24 cellular contexts compared by ENCODE assay signal in genomic region chr12:88309546-88309945, GRCh38.
A peak's percentile ranks its signal among the peaks of the same experiment; 100 is the strongest.
DNase-seq lines count a peak whose midpoint lies in the region; ATAC-seq, FAIRE-seq and TF ChIP-seq lines count a peak whose summit lies in the region.
"Had no signal": no experiment of that assay in that cellular context is flagged by ENCODE, and none has a peak within 500 bp of the region (broad histone marks: within the 10 kb centered on the region; RNA-seq: fewer than 3 reads in every experiment).

No MANE protein-coding gene starts in this region.

- TF ChIP-seq CTCF in A549 (IDR thresholded peaks at IDR 0.05) (no peak), astrocyte of the spinal cord (IDR thresholded peaks at IDR 0.05; ENCODE audit: low read depth, low read length) (no peak), fibroblast of villous mesenchyme (IDR thresholded peaks at IDR 0.05; ENCODE audit: insufficient read depth, low read depth, low read length) (no peak), progenitor cell of endocrine pancreas (IDR thresholded peaks at IDR 0.05; ENCODE audit: unreplicated experiment) (no peak)

- no peak overlapping the region for H3K27ac Mint-ChIP-seq in progenitor cell of endocrine pancreas
- H3K27ac Mint-ChIP-seq: endodermal cell; naive B cell; stimulated activated naive CD8-positive, alpha-beta T cell treated with anti-CD3 and anti-CD28 coated beads, Interleukin-15, amount 100 ng/mL, for 72 hours had no signal

- peaks cover 16% of the 10 kb centered on the region for H3K27me3 Mint-ChIP-seq in progenitor cell of endocrine pancreas
- H3K27me3 Mint-ChIP-seq: stimulated activated naive CD8-positive, alpha-beta T cell treated with anti-CD3 and anti-CD28 coated beads, Interleukin-15, amount 100 ng/mL, for 72 hours had no signal

- peak overlapping the region; percentile 41 for H3K4me2 ChIP-seq in A549
- H3K4me2 ChIP-seq: hepatocyte had no signal

- H3K36me3 Mint-ChIP-seq in progenitor cell of endocrine pancreas (ENCODE audit: insufficient read depth), result no peaks in the 10 kb centered on the region
- H3K36me3 Mint-ChIP-seq: naive B cell had no signal

- H3K27ac ChIP-seq in A549, result peak overlapping the region; percentile 52 to 62; a peak in 3 of 6 replicates
- H3K27ac ChIP-seq: cardiac muscle cell, hepatocyte had no signal

- in situ Hi-C loops in astrocyte of the spinal cord (cut with HindIII; ENCODE audit: low sequenced_read_pairs), result no loop called here

- POLR2A ChIA-PET in A549 (lab: Yijun Ruan, JAX), result interaction anchor here (0.9 kb wide), 1 partner anchor 10 kb away, joined by 3 read pairs; no protein-coding TSS in a partner anchor

- no peak for TF ChIP-seq EP300 in A549 (IDR thresholded peaks at IDR 0.05)

- TF ChIP-seq POLR2A in A549 (IDR thresholded peaks at IDR 0.05; ENCODE audit: low read length), result no peak

- no peak for FAIRE-seq in A549 (lab: Jason Lieb, UNC)
- FAIRE-seq: urothelium cell line had no signal

- TF ChIP-seq RAD21 in A549 (conservative IDR thresholded peaks at IDR 0.05 in 1 of 2, IDR thresholded peaks at IDR 0.05 in 1 of 2), result no peak

- H3K4me3 Mint-ChIP-seq in progenitor cell of endocrine pancreas (ENCODE audit: low read depth), result no peak overlapping the region
- H3K4me3 Mint-ChIP-seq: endodermal cell; naive B cell; stimulated activated naive CD8-positive, alpha-beta T cell treated with anti-CD3 and anti-CD28 coated beads, Interleukin-15, amount 100 ng/mL, for 72 hours had no signal

- ATAC-seq in A549, result no peak
- ATAC-seq: stimulated activated naive CD8-positive, alpha-beta T cell treated with anti-CD3 and anti-CD28 coated beads, Interleukin-15, amount 100 ng/mL, for 72 hours had no signal

- no peaks in the 10 kb centered on the region for H3K9me3 Mint-ChIP-seq in progenitor cell of endocrine pancreas (ENCODE audit: low read depth)
- H3K9me3 Mint-ChIP-seq: endodermal cell; stimulated activated naive CD8-positive, alpha-beta T cell treated with anti-CD3 and anti-CD28 coated beads, Interleukin-15, amount 100 ng/mL, for 72 hours had no signal

- peaks cover 60% of the 10 kb centered on the region for H3K4me1 ChIP-seq in A549

- CTCF ChIA-PET in A549 (lab: Yijun Ruan, JAX), result interaction anchor here (0.6 kb wide), 1 partner anchor 124 kb away, joined by 3 read pairs; no protein-coding TSS in a partner anchor

- H3K4me1 Mint-ChIP-seq in progenitor cell of endocrine pancreas (ENCODE audit: low read depth), result peaks cover 21% of the 10 kb centered on the region
- H3K4me1 Mint-ChIP-seq: endodermal cell; naive B cell; stimulated activated naive CD8-positive, alpha-beta T cell treated with anti-CD3 and anti-CD28 coated beads, Interleukin-15, amount 100 ng/mL, for 72 hours had no signal

- no peaks in the 10 kb centered on the region for H3K9me3 ChIP-seq in A549

- H3K4me3 ChIP-seq in A549, result no peak overlapping the region
- no peak overlapping the region for H3K4me3 ChIP-seq in astrocyte of the spinal cord (ENCODE audit: low read depth, low read length)
- H3K4me3 ChIP-seq in fibroblast of villous mesenchyme (ENCODE audit: low read depth, low read length), result no peak overlapping the region
- H3K4me3 ChIP-seq: cardiac muscle cell, hepatocyte had no signal

- DNase-seq in A549 (ENCODE audit: low read depth in 1 of 2, low spot score in 1 of 2), result no peak
- peak; percentile 43 for DNase-seq in HS-27A (ENCODE audit: low read depth)
- peak; percentile 72 for DNase-seq in astrocyte of the spinal cord (ENCODE audit: low read depth, low spot score)
- peak; percentile 62 for DNase-seq in fibroblast of villous mesenchyme (ENCODE audit: low read depth)
- no peak for DNase-seq in HuH-7 (ENCODE audit: low spot score)
- DNase-seq in activated CD4-positive, alpha-beta T cell treated with anti-CD3 and anti-CD28 coated beads, Interleukin-2, amount 50 U/mL, for 4 hours, result no peak
- no peak for DNase-seq in hypothalamus (lab: John Stamatoyannopoulos, UW)
- no peak for DNase-seq in progenitor cell of endocrine pancreas (ENCODE audit: low spot score, unreplicated experiment)
- DNase-seq: activated CD4-positive, alpha-beta T cell treated with anti-CD3 and anti-CD28 coated beads for 1 hour; activated CD8-positive, alpha-beta memory T cell treated with anti-CD3 and anti-CD28 coated beads, Interleukin-2, amount 50 U/mL, for 48 hours; activated naive CD4-positive, alpha-beta T cell treated with Interleukin-2 at 50 U/mL for 16 hours; endodermal cell; GF-D8; Karpas-422; naive B cell; NCI-H1436; NK-92 treated with Interleukin-12 subunit alpha and Interleukin-12 subunit beta, amount 100 ng/mL, for 24 hours; posterior cingulate gyrus; SHP77 treated with DMSO at 0.1 percent for 48 hours; stimulated activated naive CD8-positive, alpha-beta T cell treated with anti-CD3 and anti-CD28 coated beads, Interleukin-15, amount 100 ng/mL, for 72 hours; T-helper 9 cell had no signal

- WGBS in A549 (ENCODE audit: missing lambda C conversion rate), result 6% methylated on average over 2 of the region's 2 CpGs

TF ChIP-seq in A549, 52 proteins besides CTCF, POLR2A, EP300 and RAD21:
- no peak for TF ChIP-seq POLR2AphosphoS2 (conservative IDR thresholded peaks at IDR 0.05; ENCODE audit: low read length)
- TF ChIP-seq HOXA7 (CRISPR knock-in tag; IDR thresholded peaks at IDR 0.05), result no peak
- TF ChIP-seq ZFP36 (IDR thresholded peaks at IDR 0.05; ENCODE audit: borderline replicate concordance, partially characterized antibody), result no peak
- peak; percentile 39 for TF ChIP-seq MAFK (IDR thresholded peaks at IDR 0.05; ENCODE audit: partially characterized antibody)
- no peak for TF ChIP-seq FOSL2 (IDR thresholded peaks at IDR 0.05)
- peak; percentile 60; the same call in 1 of the 2 replicates for TF ChIP-seq FOSL2 (CRISPR knock-in tag; IDR thresholded peaks at IDR 0.05)

Comparison
In these comparisons a context has a peak if more than half of its experiments do, and no peak if none do; other contexts are left out.
1. DNase-seq: peak in HS-27A (single experiment), astrocyte of the spinal cord (single experiment) and fibroblast of villous mesenchyme (single experiment); none in A549 (0 of 2), HuH-7 (single experiment), activated CD4-positive, alpha-beta T cell treated with anti-CD3 and anti-CD28 coated beads, Interleukin-2, amount 50 U/mL, for 4 hours (0 of 2), hypothalamus (0 of 51) and progenitor cell of endocrine pancreas (single experiment).